8 cellular contexts compared by ENCODE assay signal in the genomic region with DNA sequence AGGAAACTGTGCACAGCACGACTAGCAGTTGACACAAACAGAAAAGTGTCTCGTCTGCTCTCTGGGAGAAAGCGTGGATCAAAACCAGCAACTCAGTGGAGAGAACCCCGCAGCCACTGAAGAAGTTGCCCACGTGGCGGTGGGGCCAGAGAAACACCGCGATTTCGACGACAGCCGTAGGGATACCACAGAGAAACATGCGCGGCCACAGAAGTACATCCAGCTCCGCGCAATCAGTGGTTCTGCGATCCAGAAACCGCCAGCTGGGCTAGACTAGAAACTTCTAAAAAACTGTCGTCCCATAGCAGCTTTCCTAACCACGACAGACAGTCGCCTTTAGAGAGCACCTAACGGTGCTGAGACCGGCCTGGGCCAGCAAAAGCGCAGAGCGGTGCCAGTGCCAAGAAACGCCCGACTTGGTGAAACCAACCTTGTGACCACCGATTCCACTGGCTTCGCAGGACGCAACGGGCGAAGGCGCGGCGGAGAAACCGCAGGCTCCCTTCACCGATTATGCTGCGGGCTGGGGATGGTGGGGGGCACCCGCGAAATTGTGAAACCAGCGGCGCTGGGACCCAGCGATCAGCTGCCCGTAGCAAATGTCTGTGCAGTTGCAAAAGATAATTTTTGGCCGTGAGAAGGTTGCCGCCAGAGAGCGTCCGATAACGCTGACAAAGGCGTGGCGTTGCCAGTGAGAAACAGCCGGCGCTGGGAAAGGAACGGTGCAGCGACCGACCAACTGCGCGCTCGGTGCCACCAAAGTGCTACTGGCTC. TPM values are rescaled to one million over a fixed set of nuclear protein-coding genes. Genes with fewer than 3 reads are reported as not detected.
DNase-seq lines count a peak whose midpoint lies in the region; ATAC-seq, FAIRE-seq and TF ChIP-seq lines count a peak whose summit lies in the region.

No MANE protein-coding gene starts in this region.

- peak overlapping the region; percentile 89 for H3K4me3 Mint-ChIP-seq in chondrocyte (ENCODE audit: unreplicated experiment)

- H3K36me3 ChIP-seq in liver (ENCODE audit: control insufficient read depth in 4 of 4, insufficient read depth in 3 of 4, low read depth in 1 of 4, low read length in 3 of 4): no peaks in the 10 kb centered on the region

- peak overlapping the region; percentile 36 to 65 (median 61) for H3K4me3 ChIP-seq in liver (ENCODE audit: low read depth in 1 of 3, low read length in 3 of 3)

- DNase-seq in ACHN: peak; percentile 71
- no peak for DNase-seq in GM18507 (ENCODE audit: extremely low spot score, insufficient read length, low read depth)
- DNase-seq in NCI-H2107 treated with DMSO at 0.1 percent for 48 hours (lab: John Stamatoyannopoulos, UW; ENCODE audit: unreplicated experiment): peak; percentile 82
- DNase-seq in chondrocyte (ENCODE audit: low spot score): no peak
- peak; percentile 58 to 64 for DNase-seq in stimulated activated CD4-positive, alpha-beta T cell treated with anti-CD3 and anti-CD28 coated beads, Interleukin-4, amount 100 ng/mL, for 48 hours (ENCODE audit: low read depth in 2 of 2)

- peak; percentile 23 for ATAC-seq in HG03025 (IDR thresholded peaks at IDR 0.05; ENCODE audit: low FRiP score, unreplicated experiment)

- peaks cover 2 to 17% (median 10%) of the 10 kb centered on the region in 4 donors for H3K9me3 ChIP-seq in liver (ENCODE audit: control insufficient read depth in 4 of 4, low read length in 3 of 4)

- TF ChIP-seq RAD21 in liver (IDR thresholded peaks at IDR 0.05): peak in 1 of 2 donors; percentile 28

- peak overlapping the region; percentile 89 for H3K27ac ChIP-seq in VCaP
- peak overlapping the region; percentile 65 to 92 for H3K27ac ChIP-seq in liver (ENCODE audit: low read depth in 1 of 2, low read length in 2 of 2)

- H3K27me3 Mint-ChIP-seq in chondrocyte (ENCODE audit: low read depth): no peaks in the 10 kb centered on the region

- no peaks in the 10 kb centered on the region for H3K36me3 Mint-ChIP-seq in chondrocyte (ENCODE audit: low read depth)

- in situ Hi-C loops in ACHN (cut with HindIII; ENCODE audit: low pct_ligation_motif_present, low pct_unique_long_range_greater_than_20kb, low sequenced_read_pairs): no loop called here

- peak overlapping the region; percentile 99 for H3K27ac Mint-ChIP-seq in chondrocyte (ENCODE audit: unreplicated experiment)

- peaks cover 3 to 27% (median 19%) of the 10 kb centered on the region in 4 donors for H3K4me1 ChIP-seq in liver (ENCODE audit: control insufficient read depth in 4 of 4, insufficient read depth in 4 of 4, low read length in 3 of 4)

- H3K9me3 Mint-ChIP-seq in chondrocyte (ENCODE audit: low read depth): no peaks in the 10 kb centered on the region

- peak; percentile 8 for TF ChIP-seq CTCF in VCaP (conservative IDR thresholded peaks at IDR 0.05)
- no peak for TF ChIP-seq CTCF in chondrocyte (IDR thresholded peaks at IDR 0.05)
- no peak for TF ChIP-seq CTCF in liver (IDR thresholded peaks at IDR 0.05; ENCODE audit: low read depth, low read length, missing input control)

- peaks cover 0 to 31% (median 7%) of the 10 kb centered on the region in 4 donors for H3K27me3 ChIP-seq in liver (ENCODE audit: control insufficient read depth in 4 of 4, insufficient read depth in 4 of 4, low read length in 3 of 4)

- peak; percentile 75 for FAIRE-seq in GM18507 (lab: Jason Lieb, UNC)

- 3% methylated on average over 58 of the region's 58 CpGs for WGBS in liver

- H3K9ac ChIP-seq in liver (ENCODE audit: low read depth in 1 of 2, low read length in 2 of 2): peak overlapping the region in 1 of 2 donors; percentile 43

- peaks cover 71% of the 10 kb centered on the region for H3K4me1 Mint-ChIP-seq in chondrocyte (ENCODE audit: low read depth)

TF ChIP-seq in liver, 16 proteins besides CTCF, POLR2A, EP300 and RAD21:
- TF ChIP-seq YY1 (IDR thresholded peaks at IDR 0.05) (peak; percentile 30), EGR1 (IDR thresholded peaks at IDR 0.05; ENCODE audit: low read depth in 2 of 2) (peak in 1 of 2 donors; percentile 4)
- TF ChIP-seq, protein P1, sequence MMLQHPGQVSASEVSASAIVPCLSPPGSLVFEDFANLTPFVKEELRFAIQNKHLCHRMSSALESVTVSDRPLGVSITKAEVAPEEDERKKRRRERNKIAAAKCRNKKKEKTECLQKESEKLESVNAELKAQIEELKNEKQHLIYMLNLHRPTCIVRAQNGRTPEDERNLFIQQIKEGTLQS (IDR thresholded peaks at IDR 0.05): no peak

RNA-seq across cellular contexts. Expression of a gene that starts 2.7 kb away (rescaled TPM):
- 1.2 to 3.5 TPM (median 1.7 TPM) in 3 replicates for total RNA-seq in chondrocyte
- total RNA-seq in liver: 1 to 10 TPM in 1 of 2 donors, under 1 TPM in 1; 0.84 to 2.0 TPM
- polyA plus RNA-seq in liver: under 1 TPM; 0.49 to 0.58 TPM

Comparison
In these comparisons a context has a peak if more than half of its experiments do, and no peak if none do; other contexts are left out.
1. DNase-seq: peak in ACHN (single experiment), NCI-H2107 treated with DMSO at 0.1 percent for 48 hours (single experiment) and stimulated activated CD4-positive, alpha-beta T cell treated with anti-CD3 and anti-CD28 coated beads, Interleukin-4, amount 100 ng/mL, for 48 hours (2 of 2); none in GM18507 (single experiment) and chondrocyte (single experiment).